19 cellular contexts compared by ENCODE assay signal in genomic region chr2:80335411-80335810, GRCh38. TPM values are rescaled to one million over a fixed set of nuclear protein-coding genes. Genes with fewer than 3 reads are reported as not detected.
A peak's percentile ranks its signal among the peaks of the same experiment; 100 is the strongest.
DNase-seq lines count a peak whose midpoint lies in the region; ATAC-seq and TF ChIP-seq lines count a peak whose summit lies in the region.
"Had no signal": no experiment of that assay in that cellular context is flagged by ENCODE, and none has a peak within 500 bp of the region (broad histone marks: within the 10 kb centered on the region; RNA-seq: fewer than 3 reads in every experiment).

No MANE protein-coding gene starts in this region.

- no peak overlapping the region for H3K4me2 ChIP-seq in SK-N-SH
- H3K4me2 ChIP-seq: A549 had no signal

- H3K9ac ChIP-seq in SK-N-SH: no peak overlapping the region

- H2AFZ ChIP-seq in SK-N-SH (ENCODE audit: low read depth): no peak overlapping the region

- H3K4me1 ChIP-seq in SK-N-SH (ENCODE audit: control insufficient read depth in 1 of 2, insufficient read depth in 2 of 2, low read depth in 1 of 2, low read length in 1 of 2): peaks cover 0 to 6% of the 10 kb centered on the region in 2 experiments; a peak in 3 of 4 replicates
- H3K4me1 ChIP-seq: A549, HAP-1 had no signal

- no peak overlapping the region for H3K4me3 ChIP-seq in SK-N-SH (ENCODE audit: low read depth in 2 of 2, low read length in 1 of 2)
- H3K4me3 ChIP-seq: A549, HAP-1 had no signal

- no peaks in the 10 kb centered on the region for H3F3A ChIP-seq in SK-N-SH (replicated peaks; ENCODE audit: insufficient read depth)

- DNase-seq in SK-N-SH: no peak
- DNase-seq in GM03348 (ENCODE audit: low spot score): peak; percentile 6
- peak; percentile 71 for DNase-seq in cerebellar cortex (ENCODE audit: low spot score)
- DNase-seq in stromal cell of bone marrow (ENCODE audit: low read depth): peak; percentile 13
- DNase-seq in HuH-7.5 (ENCODE audit: low spot score): no peak
- no peak for DNase-seq in SHP77 treated with DMSO at 0.1 percent for 48 hours (lab: John Stamatoyannopoulos, UW)
- DNase-seq: 8988T; ACHN; Calu3; CD4-positive, alpha-beta memory T cell; COR-L47; DMS53; DMS79 treated with DMSO at 0.1 percent for 48 hours; GOT3; HFFc6 had no signal

- H3K9me2 ChIP-seq in SK-N-SH: no peaks in the 10 kb centered on the region

- no peaks in the 10 kb centered on the region for H3K9me3 ChIP-seq in SK-N-SH
- H3K9me3 ChIP-seq: A549, HAP-1 had no signal

- 50% methylated on average over 1 of the region's 1 CpG for WGBS in SK-N-SH (ENCODE audit: low lambda C conversion rate)

- ATAC-seq in SK-N-SH treated with all-trans-retinoic acid at 6 μM for 48 hours: no peak
- ATAC-seq: A549 had no signal

- H3K27me3 ChIP-seq in SK-N-SH (ENCODE audit: insufficient read depth): no peaks in the 10 kb centered on the region

- TF ChIP-seq EP300 in SK-N-SH (IDR thresholded peaks at IDR 0.05; ENCODE audit: borderline replicate concordance in 1 of 2, low read depth in 1 of 2, low read length in 1 of 2): no peak

- H3K27ac ChIP-seq in SK-N-SH (ENCODE audit: low read depth in 2 of 2, low read length in 1 of 2): no peak overlapping the region
- H3K27ac ChIP-seq: A549 had no signal

- TF ChIP-seq RAD21 in SK-N-SH (IDR thresholded peaks at IDR 0.05; ENCODE audit: low read length): no peak

- CTCF ChIA-PET in SK-N-SH (lab: Yijun Ruan, JAX): interaction anchor here (1.2 kb wide), 1 partner anchor 17 kb away, joined by 4 read pairs; no protein-coding TSS in a partner anchor

- no peaks in the 10 kb centered on the region for H4K20me1 ChIP-seq in SK-N-SH (ENCODE audit: insufficient read depth)

- no peaks in the 10 kb centered on the region for H3K36me3 ChIP-seq in SK-N-SH (replicated peaks in 1 of 2; ENCODE audit: control insufficient read depth in 1 of 2, insufficient read depth in 2 of 2, low read length in 1 of 2)
- H3K36me3 ChIP-seq: HAP-1 had no signal

- POLR2A ChIA-PET in SK-N-SH (lab: Yijun Ruan, JAX): no interaction called here

- H3K79me2 ChIP-seq in SK-N-SH (ENCODE audit: insufficient read depth): no peaks in the 10 kb centered on the region

- no peak for TF ChIP-seq CTCF in SK-N-SH (IDR thresholded peaks at IDR 0.05)

TF ChIP-seq in SK-N-SH, 30 proteins besides CTCF, POLR2A, EP300 and RAD21:
- TF ChIP-seq MAX (IDR thresholded peaks at IDR 0.05; ENCODE audit: low read depth): no peak
- no peak for TF ChIP-seq CHD2 (IDR thresholded peaks at IDR 0.05; ENCODE audit: low read length, partially characterized antibody)
- TF ChIP-seq TAF1 (IDR thresholded peaks at IDR 0.05; ENCODE audit: borderline replicate concordance, low read depth, low read length): no peak
- TF ChIP-seq NFIC (IDR thresholded peaks at IDR 0.05; ENCODE audit: borderline replicate concordance): 0 out of 2 replicates have a peak, but pooled peaks have one; percentile 30
- TF ChIP-seq RFX5 (IDR thresholded peaks at IDR 0.05; ENCODE audit: low read length): no peak
- TF ChIP-seq SIN3A (IDR thresholded peaks at IDR 0.05; ENCODE audit: borderline replicate concordance, low read depth, low read length): no peak

TF ChIP-seq in SK-N-SH treated with all-trans-retinoic acid at 6 μM for 48 hours, 23 proteins besides CTCF, POLR2A, EP300 and RAD21:
- no peak for TF ChIP-seq ZNF565 (CRISPR knock-in tag; conservative IDR thresholded peaks at IDR 0.05; ENCODE audit: low read depth)
- no peak for TF ChIP-seq GLIS3 (CRISPR knock-in tag; IDR thresholded peaks at IDR 0.05)
- no peak for TF ChIP-seq ZFP3 (CRISPR knock-in tag; IDR thresholded peaks at IDR 0.05)
- TF ChIP-seq TCF4 (CRISPR knock-in tag; IDR thresholded peaks at IDR 0.05; ENCODE audit: borderline replicate concordance): no peak
- TF ChIP-seq BACH2 (CRISPR knock-in tag; IDR thresholded peaks at IDR 0.05; ENCODE audit: borderline replicate concordance): no peak
- TF ChIP-seq SNAI2 (CRISPR knock-in tag; IDR thresholded peaks at IDR 0.05): no peak
- TF ChIP-seq CSDC2 (CRISPR knock-in tag; IDR thresholded peaks at IDR 0.05): no peak
- TF ChIP-seq RARB (CRISPR knock-in tag; IDR thresholded peaks at IDR 0.05): no peak
- no peak for TF ChIP-seq ESRRG (CRISPR knock-in tag; IDR thresholded peaks at IDR 0.05)

RNA-seq across cellular contexts. Expression of gene LRRTM1, which starts 30.9 kb away (rescaled TPM):
- polyA plus RNA-seq in SK-N-SH (2012; rRNA removed): 1.1 and 1.6 TPM in 2 replicates
- 0.73 and 0.83 TPM in 2 replicates for polyA plus RNA-seq in SK-N-SH (2012; cell fraction: cytosol; rRNA removed)
- polyA plus RNA-seq in SK-N-SH (2012; cell fraction: nucleus; rRNA removed): 2.5 TPM in 2 replicates
- polyA plus RNA-seq: A549; BJ; CD4-positive, alpha-beta memory T cell had no signal

Comparison
In these comparisons a context has a peak if more than half of its experiments do, and no peak if none do; other contexts are left out.
1. DNase-seq: peak in GM03348 (single experiment), cerebellar cortex (single experiment) and stromal cell of bone marrow (single experiment); none in SK-N-SH (single experiment), HuH-7.5 (single experiment) and SHP77 treated with DMSO at 0.1 percent for 48 hours (single experiment).